Comparison of ENCODE assay signal across 13 cellular contexts in genomic region chr2:85758361-85759256, GRCh38. TPM values are rescaled to one million over a fixed set of nuclear protein-coding genes. Genes with fewer than 3 reads are reported as not detected.
DNase-seq lines count a peak whose midpoint lies in the region; ATAC-seq and TF ChIP-seq lines count a peak whose summit lies in the region.
"Had no signal": no experiment of that assay in that cellular context is flagged by ENCODE, and none has a peak within 500 bp of the region (broad histone marks: within the 10 kb centered on the region; RNA-seq: fewer than 3 reads in every experiment).

No MANE protein-coding gene starts in this region.

- no peak overlapping the region for H3K4me3 Mint-ChIP-seq in MCF 10A (ENCODE audit: unreplicated experiment)

- ATAC-seq in lower lobe of right lung, result no peak
- no peak for ATAC-seq in HG02885 (IDR thresholded peaks at IDR 0.05; ENCODE audit: poor library complexity, unreplicated experiment)
- no peak for ATAC-seq in HG03280 (IDR thresholded peaks at IDR 0.05; ENCODE audit: unreplicated experiment)
- no peak for ATAC-seq in GM19395 (IDR thresholded peaks at IDR 0.05; ENCODE audit: unreplicated experiment)
- ATAC-seq: foreskin keratinocyte, GM12878 had no signal

- 79% methylated on average over 19 of the region's 19 CpGs for whole genome bisulfite sequencing in urinary bladder

- H3K27me3 Mint-ChIP-seq in MCF 10A (ENCODE audit: insufficient read depth, unreplicated experiment), result peaks cover 16% of the 10 kb centered on the region

- H3K27me3 ChIP-seq in breast epithelium, result peaks cover 0 to 23% of the 10 kb centered on the region in 2 donors
- peaks cover 7% of the 10 kb centered on the region for H3K27me3 ChIP-seq in lower lobe of right lung (ENCODE audit: low read depth)

- peaks cover 18% of the 10 kb centered on the region for H3K4me1 Mint-ChIP-seq in MCF 10A (ENCODE audit: insufficient read depth, unreplicated experiment)

- H3K9me3 Mint-ChIP-seq in MCF 10A (ENCODE audit: unreplicated experiment), result no peaks in the 10 kb centered on the region

- TF ChIP-seq CTCF in breast epithelium (IDR thresholded peaks at IDR 0.05) (no peak), MCF 10A (IDR thresholded peaks at IDR 0.05; ENCODE audit: unreplicated experiment) (no peak), VCaP (conservative IDR thresholded peaks at IDR 0.05) (no peak), lower lobe of right lung (IDR thresholded peaks at IDR 0.05) (no peak)

- intact Hi-C loops in breast epithelium (cut with DNase I; ENCODE audit: low total_unique reads) (no loop called here), MCF 10A (cut with micrococcal nuclease) (no loop called here), lower lobe of right lung (cut with DNase I) (no loop called here)

- H3K9me3 ChIP-seq in breast epithelium (no peaks in the 10 kb centered on the region), lower lobe of right lung (no peaks in the 10 kb centered on the region)
- H3K9me3 ChIP-seq: spleen had no signal

- CTCF ChIA-PET in MCF 10A (lab: Yijun Ruan, JAX), result interaction anchor here (0.6 to 2.3 kb wide), 7 partner anchors 8 to 122 kb away, joined by 3 to 9 read pairs (median 4); no protein-coding TSS in a partner anchor

- H3K4me3 ChIP-seq in breast epithelium (peak overlapping the region in 2 of 3 donors; percentile 29 to 99), lower lobe of right lung (peak overlapping the region; percentile 36), urinary bladder (ENCODE audit: low read depth, low read length) (peak overlapping the region; percentile 18)
- H3K4me3 ChIP-seq: GM12878 had no signal

- no peak for TF ChIP-seq POLR2A in breast epithelium (IDR thresholded peaks at IDR 0.05)

- H3K36me3 ChIP-seq in breast epithelium (no peaks in the 10 kb centered on the region), lower lobe of right lung (peaks cover 16% of the 10 kb centered on the region), urinary bladder (ENCODE audit: insufficient read depth) (no peaks in the 10 kb centered on the region)
- H3K36me3 ChIP-seq: spleen had no signal

- H3K36me3 Mint-ChIP-seq in MCF 10A (ENCODE audit: insufficient read depth, unreplicated experiment), result no peaks in the 10 kb centered on the region

- H3K4me1 ChIP-seq in breast epithelium (peaks cover 0 to 7% of the 10 kb centered on the region in 2 donors), lower lobe of right lung (peaks cover 75% of the 10 kb centered on the region), urinary bladder (ENCODE audit: insufficient read depth) (peaks cover 3% of the 10 kb centered on the region)
- H3K4me1 ChIP-seq: foreskin keratinocyte had no signal

- H3K27ac ChIP-seq in breast epithelium (peak overlapping the region; percentile 19 to 32), VCaP (peak overlapping the region; percentile 82; the same call in 1 of the 2 replicates), lower lobe of right lung (peak overlapping the region; percentile 18), urinary bladder (ENCODE audit: low read depth) (no peak overlapping the region)
- H3K27ac ChIP-seq: foreskin keratinocyte had no signal

- BruUV-seq in MCF 10A (replicated peaks; lab: Mats Ljungman, UMichigan), result no TSS peak

- H3K27ac Mint-ChIP-seq in MCF 10A (ENCODE audit: low read depth, unreplicated experiment), result no peak overlapping the region

- POLR2A ChIA-PET in MCF 10A (lab: Yijun Ruan, JAX), result interaction anchor here (0.7 kb wide), 1 partner anchor 13 kb away, joined by 4 read pairs; no protein-coding TSS in a partner anchor

- peak in 1 of 2 donors; percentile 78 for DNase-seq in breast epithelium (ENCODE audit: low spot score in 2 of 2)
- DNase-seq in MCF 10A (ENCODE audit: unreplicated experiment), result no peak
- DNase-seq in lower lobe of right lung, result no peak
- DNase-seq: foreskin keratinocyte, MM.1S, spleen had no signal

RNA-seq across cellular contexts. Expression of gene ATOH8, which starts 4.8 kb away (rescaled TPM):
- 100 to 1,000 TPM in 1 of 3 donors, 10 to 100 TPM in 2; 20.8 to 167 (median 46.2) TPM for total RNA-seq in breast epithelium
- 0.72 and 1.2 TPM in 2 replicates for total RNA-seq in MCF 10A (2022)
- total RNA-seq in lower lobe of right lung, result 44.9 TPM
- total RNA-seq in urinary bladder, result 18.3 TPM
- polyA plus RNA-seq in urinary bladder, result 49.2 TPM
- total RNA-seq: foreskin keratinocyte, GM12878 had no signal
- polyA plus RNA-seq: foreskin keratinocyte, keratinocyte had no signal
